ENCODE assay signal across 10 cellular contexts in genomic region chr15:52006702-52007340, GRCh38. TPM values are rescaled to one million over a fixed set of nuclear protein-coding genes. Genes with fewer than 3 reads are reported as not detected.
A peak's percentile ranks its signal among the peaks of the same experiment; 100 is the strongest.
DNase-seq lines count a peak whose midpoint lies in the region; ATAC-seq, FAIRE-seq and TF ChIP-seq lines count a peak whose summit lies in the region.
"Had no signal": no experiment of that assay in that cellular context is flagged by ENCODE, and none has a peak within 500 bp of the region (broad histone marks: within the 10 kb centered on the region; RNA-seq: fewer than 3 reads in every experiment).

No MANE protein-coding gene starts in this region.

- no peaks in the 10 kb centered on the region for H3K9me3 Mint-ChIP-seq in activated T-helper 1 cell treated with anti-CD3 and anti-CD28 coated beads, Interleukin-12 subunit alpha, Interleukin-12 subunit beta, Interleukin-2, Interleukin-4 antibody, amounts not matched to agents 30 ng/mL and 10 ng/mL and 1 ng/mL, durations not matched to agents 14 hours and 24 hours and 36 hours

- peak overlapping the region; percentile 9 to 45; a peak in 4 of 6 replicates for H3K27ac ChIP-seq in A549
- no peak overlapping the region for H3K27ac ChIP-seq in coronary artery

- peak overlapping the region; percentile 28 for H3K4me3 Mint-ChIP-seq in activated T-helper 1 cell treated with anti-CD3 and anti-CD28 coated beads, Interleukin-12 subunit alpha, Interleukin-12 subunit beta, Interleukin-2, Interleukin-4 antibody, amounts not matched to agents 30 ng/mL and 10 ng/mL and 1 ng/mL, durations not matched to agents 14 hours and 24 hours and 36 hours

- intact Hi-C loops in activated T-helper 1 cell treated with anti-CD3 and anti-CD28 coated beads, Interleukin-12 subunit alpha, Interleukin-12 subunit beta, Interleukin-2, Interleukin-4 antibody, amounts not matched to agents 30 ng/mL and 10 ng/mL and 1 ng/mL, durations not matched to agents 14 hours and 24 hours and 36 hours (cut with micrococcal nuclease) = loop anchor here (1.0 to 5.0 kb wide), 6 partner anchors 14 to 670 kb away; partner anchors contain the start of gene ATOSA

- TF ChIP-seq CTCF in A549 (IDR thresholded peaks at IDR 0.05) (no peak), coronary artery (IDR thresholded peaks at IDR 0.05) (no peak)

- no peaks in the 10 kb centered on the region for H3K27me3 Mint-ChIP-seq in activated T-helper 1 cell treated with anti-CD3 and anti-CD28 coated beads, Interleukin-12 subunit alpha, Interleukin-12 subunit beta, Interleukin-2, Interleukin-4 antibody, amounts not matched to agents 30 ng/mL and 10 ng/mL and 1 ng/mL, durations not matched to agents 14 hours and 24 hours and 36 hours (ENCODE audit: insufficient read depth)

- ATAC-seq in A549 (no peak; a peak in 1 of 6 replicates), GM19025 (IDR thresholded peaks at IDR 0.05; ENCODE audit: low read depth, unreplicated experiment) (peak; percentile 39), HG02970 (IDR thresholded peaks at IDR 0.05; ENCODE audit: low FRiP score, unreplicated experiment) (peak; percentile 42)

- DNase-seq in A549 (ENCODE audit: low read depth in 1 of 2, low spot score in 1 of 2) (no peak), GM19240 (ENCODE audit: insufficient read length, low spot score) (no peak), SIG-M5 (lab: John Stamatoyannopoulos, UW) (no peak), coronary artery (ENCODE audit: low spot score) (no peak)
- no peak for DNase-seq in activated T-helper 1 cell treated with anti-CD3 and anti-CD28 coated beads, Interleukin-12 subunit alpha, Interleukin-12 subunit beta, Interleukin-2, Interleukin-4 antibody, amounts not matched to agents 30 ng/mL and 10 ng/mL and 1 ng/mL, durations not matched to agents 14 hours and 24 hours and 36 hours (ENCODE audit: low spot score)
- no peak for DNase-seq in activated naive CD4-positive, alpha-beta T cell treated with Interleukin-2 at 50 U/mL for 16 hours
- DNase-seq: NCI-H1417 treated with DMSO at 0.1 percent for 48 hours had no signal

- H3K4me1 Mint-ChIP-seq in activated T-helper 1 cell treated with anti-CD3 and anti-CD28 coated beads, Interleukin-12 subunit alpha, Interleukin-12 subunit beta, Interleukin-2, Interleukin-4 antibody, amounts not matched to agents 30 ng/mL and 10 ng/mL and 1 ng/mL, durations not matched to agents 14 hours and 24 hours and 36 hours (ENCODE audit: low read depth) = peaks cover 78% of the 10 kb centered on the region

- POLR2A ChIA-PET in A549 (lab: Yijun Ruan, JAX) = interaction anchor here (0.6 to 0.7 kb wide), 2 partner anchors 14 to 172 kb away, joined by 3 to 4 read pairs; no protein-coding TSS in a partner anchor

- CTCF ChIA-PET in A549 (lab: Yijun Ruan, JAX) = interaction anchor here (0.7 to 1.9 kb wide), 6 partner anchors 10 to 303 kb away, joined by 3 to 9 read pairs (median 3); no protein-coding TSS in a partner anchor

- 88% methylated on average over 3 of the region's 3 CpGs for WGBS in A549 (ENCODE audit: missing lambda C conversion rate)

- peak overlapping the region; percentile 12; the same call in 1 of the 3 replicates for H3K4me2 ChIP-seq in A549

- no peaks in the 10 kb centered on the region for H3K9me3 ChIP-seq in A549

- H3K36me3 Mint-ChIP-seq in activated T-helper 1 cell treated with anti-CD3 and anti-CD28 coated beads, Interleukin-12 subunit alpha, Interleukin-12 subunit beta, Interleukin-2, Interleukin-4 antibody, amounts not matched to agents 30 ng/mL and 10 ng/mL and 1 ng/mL, durations not matched to agents 14 hours and 24 hours and 36 hours (ENCODE audit: low read depth) = peaks cover 3% of the 10 kb centered on the region

- peaks cover 39% of the 10 kb centered on the region for H3K4me1 ChIP-seq in A549

- H3K27ac Mint-ChIP-seq in activated T-helper 1 cell treated with anti-CD3 and anti-CD28 coated beads, Interleukin-12 subunit alpha, Interleukin-12 subunit beta, Interleukin-2, Interleukin-4 antibody, amounts not matched to agents 30 ng/mL and 10 ng/mL and 1 ng/mL, durations not matched to agents 14 hours and 24 hours and 36 hours = peak overlapping the region; percentile 80

- TF ChIP-seq EP300 in A549 (IDR thresholded peaks at IDR 0.05) = no peak

- TF ChIP-seq RAD21 in A549 (conservative IDR thresholded peaks at IDR 0.05 in 1 of 2, IDR thresholded peaks at IDR 0.05 in 1 of 2) = no peak

- H3K4me3 ChIP-seq in A549 = no peak overlapping the region
- no peak overlapping the region for H3K4me3 ChIP-seq in coronary artery

- no peak for TF ChIP-seq POLR2A in A549 (IDR thresholded peaks at IDR 0.05; ENCODE audit: low read length)

- no peak for FAIRE-seq in A549 (lab: Jason Lieb, UNC)
- FAIRE-seq: D721Med had no signal

TF ChIP-seq in A549, 52 proteins besides CTCF, POLR2A, EP300 and RAD21 (continues in another document):
- TF ChIP-seq HOXA7 (CRISPR knock-in tag; IDR thresholded peaks at IDR 0.05) (no peak), CBX2 (IDR thresholded peaks at IDR 0.05; ENCODE audit: borderline replicate concordance, low read depth) (no peak), ZFP36 (IDR thresholded peaks at IDR 0.05; ENCODE audit: borderline replicate concordance, partially characterized antibody) (no peak), HMGXB4 (CRISPR knock-in tag; IDR thresholded peaks at IDR 0.05; ENCODE audit: borderline replicate concordance) (no peak), EHMT2 (IDR thresholded peaks at IDR 0.05; ENCODE audit: low read depth) (no peak), PHF8 (IDR thresholded peaks at IDR 0.05; ENCODE audit: borderline replicate concordance, low read depth) (no peak), RFX5 (IDR thresholded peaks at IDR 0.05) (no peak), FOSB (CRISPR knock-in tag; IDR thresholded peaks at IDR 0.05) (no peak), HOXB5 (CRISPR knock-in tag; IDR thresholded peaks at IDR 0.05) (no peak), JUNB (IDR thresholded peaks at IDR 0.05) (no peak), ATOH8 (CRISPR knock-in tag; IDR thresholded peaks at IDR 0.05; ENCODE audit: low read depth) (no peak), ELK1 (IDR thresholded peaks at IDR 0.05; ENCODE audit: low read depth, low read length) (no peak)

RNA-seq across cellular contexts. Expression of gene MAPK6, which starts 12.2 kb away (rescaled TPM):
- 94.7 and 126 TPM in 2 replicates for polyA plus RNA-seq in A549 (2011; rRNA removed)
- 15.3 and 16.6 TPM in 2 replicates for polyA plus RNA-seq in A549 (2012; cell fraction: cytosol; rRNA removed)
- polyA plus RNA-seq in A549 (2012; cell fraction: nucleus; rRNA removed) = 5.6 and 9.9 TPM in 2 replicates
- polyA plus RNA-seq in A549 (2017; fragmentation: RNase III; extraction: RNeasy Plus Mini Kit Qiagen cat#74134 plus additional on column Dnase treatment) = 46.5 to 49.1 TPM (median 48.4 TPM) in 3 replicates
- 65.2 and 66.6 TPM in 2 replicates for polyA minus RNA-seq in A549 (2011; rRNA and poly(A)+ RNA removed)
- 57.3 and 57.9 TPM in 2 replicates for total RNA-seq in activated T-helper 1 cell treated with anti-CD3 and anti-CD28 coated beads, Interleukin-12 subunit alpha, Interleukin-12 subunit beta, Interleukin-2, Interleukin-4 antibody, amounts not matched to agents 30 ng/mL and 10 ng/mL and 1 ng/mL, durations not matched to agents 14 hours and 24 hours and 36 hours

RNA-seq across cellular contexts. Expression of gene LEO1, which starts 35.2 kb away (rescaled TPM):
- polyA plus RNA-seq in A549 (2011; rRNA removed) = 19.2 and 22.3 TPM in 2 replicates
- 7.5 and 10.9 TPM in 2 replicates for polyA plus RNA-seq in A549 (2012; cell fraction: cytosol; rRNA removed)
- polyA plus RNA-seq in A549 (2012; cell fraction: nucleus; rRNA removed) = 3.0 and 6.1 TPM in 2 replicates
- polyA plus RNA-seq in A549 (2017; fragmentation: RNase III; extraction: RNeasy Plus Mini Kit Qiagen cat#74134 plus additional on column Dnase treatment) = 60.2 to 61.3 TPM (median 60.3 TPM) in 3 replicates
- 4.5 and 5.4 TPM in 2 replicates for polyA minus RNA-seq in A549 (2011; rRNA and poly(A)+ RNA removed)
- 36.3 and 36.5 TPM in 2 replicates for total RNA-seq in activated T-helper 1 cell treated with anti-CD3 and anti-CD28 coated beads, Interleukin-12 subunit alpha, Interleukin-12 subunit beta, Interleukin-2, Interleukin-4 antibody, amounts not matched to agents 30 ng/mL and 10 ng/mL and 1 ng/mL, durations not matched to agents 14 hours and 24 hours and 36 hours

Comparison
In these comparisons a context has a peak if more than half of its experiments do, and no peak if none do; other contexts are left out.
1. ATAC-seq: peak in GM19025 (single experiment) and HG02970 (single experiment); none in A549 (0 of 2).
2. H3K27ac ChIP-seq: peak in A549 (2 of 2); none in coronary artery (0 of 2).